22 cellular contexts compared by ENCODE assay signal in genomic region chr4:69735119-69735518, GRCh38. TPM values are rescaled to one million over a fixed set of nuclear protein-coding genes. Genes with fewer than 3 reads are reported as not detected.
DNase-seq lines count a peak whose midpoint lies in the region; ATAC-seq and TF ChIP-seq lines count a peak whose summit lies in the region.
"Had no signal": no experiment of that assay in that cellular context is flagged by ENCODE, and none has a peak within 500 bp of the region (broad histone marks: within the 10 kb centered on the region; RNA-seq: fewer than 3 reads in every experiment).

No MANE protein-coding gene starts in this region.

- H3K27ac ChIP-seq in SK-N-SH (ENCODE audit: low read depth in 2 of 2, low read length in 1 of 2) (peak overlapping the region in 1 of 2 experiments; percentile 31; a peak in 2 of 4 replicates), trophoblast cell (ENCODE audit: low read depth, low read length) (no peak overlapping the region), esophagus muscularis mucosa (replicated peaks in 1 of 4) (no peak overlapping the region)
- H3K27ac ChIP-seq: 22Rv1, BLaER1, C4-2B had no signal

- no peaks in the 10 kb centered on the region for H3K9me3 ChIP-seq in SK-N-SH
- H3K9me3 ChIP-seq in trophoblast cell (ENCODE audit: insufficient read depth, low read depth, low read length): no peaks in the 10 kb centered on the region
- H3K9me3 ChIP-seq in esophagus muscularis mucosa: no peaks in the 10 kb centered on the region

- no peaks in the 10 kb centered on the region for H3K27me3 ChIP-seq in SK-N-SH (ENCODE audit: insufficient read depth)
- H3K27me3 ChIP-seq in trophoblast cell (ENCODE audit: insufficient read depth, low read length): no peaks in the 10 kb centered on the region
- H3K27me3 ChIP-seq in esophagus muscularis mucosa: no peaks in the 10 kb centered on the region
- H3K27me3 ChIP-seq: BLaER1 had no signal

- H3K4me1 ChIP-seq in SK-N-SH (ENCODE audit: control insufficient read depth in 1 of 2, insufficient read depth in 2 of 2, low read depth in 1 of 2, low read length in 1 of 2): peaks cover 0 to 4% of the 10 kb centered on the region in 2 experiments; a peak in 1 of 4 replicates
- no peaks in the 10 kb centered on the region for H3K4me1 ChIP-seq in trophoblast cell (ENCODE audit: control insufficient read depth in 1 of 2, insufficient read depth in 2 of 2, low read length in 2 of 2)
- no peaks in the 10 kb centered on the region for H3K4me1 ChIP-seq in esophagus muscularis mucosa
- H3K4me1 ChIP-seq: BLaER1, Caco-2 had no signal

- no peak overlapping the region for H2BK12ac ChIP-seq in trophoblast cell (ENCODE audit: low read length)

- no peak for TF ChIP-seq CTCF in SK-N-SH (IDR thresholded peaks at IDR 0.05)
- no peak for TF ChIP-seq CTCF in epithelial cell of esophagus (IDR thresholded peaks at IDR 0.05; ENCODE audit: insufficient read depth, low read depth, low read length, missing control alignments)
- TF ChIP-seq CTCF in esophagus muscularis mucosa (IDR thresholded peaks at IDR 0.05): no peak

- H3F3A ChIP-seq in SK-N-SH (replicated peaks; ENCODE audit: insufficient read depth): peaks cover 6% of the 10 kb centered on the region

- H3K4me3 ChIP-seq in SK-N-SH (ENCODE audit: low read depth in 2 of 2, low read length in 1 of 2) (no peak overlapping the region), epithelial cell of esophagus (ENCODE audit: low read length) (no peak overlapping the region), trophoblast cell (ENCODE audit: low read depth, low read length) (no peak overlapping the region), esophagus muscularis mucosa (no peak overlapping the region)
- H3K4me3 ChIP-seq: BLaER1, GM12878 had no signal

- no peak overlapping the region for H2AK5ac ChIP-seq in trophoblast cell (ENCODE audit: low read length)

- no peak for TF ChIP-seq POLR2A in esophagus muscularis mucosa (IDR thresholded peaks at IDR 0.05; ENCODE audit: low read depth)

- H2AFZ ChIP-seq in SK-N-SH (ENCODE audit: low read depth) (peak overlapping the region; percentile 48; the same call in 1 of the 2 replicates), trophoblast cell (ENCODE audit: insufficient read depth, low read length, poor library complexity) (no peak overlapping the region)

- H2BK120ac ChIP-seq in trophoblast cell (ENCODE audit: insufficient read depth, low read length, poor library complexity): no peak overlapping the region

- H3K79me2 ChIP-seq in SK-N-SH (ENCODE audit: insufficient read depth) (no peaks in the 10 kb centered on the region), trophoblast cell (ENCODE audit: control insufficient read depth, insufficient read depth, low read length, poor library complexity) (no peaks in the 10 kb centered on the region)

- no peak for TF ChIP-seq RAD21 in SK-N-SH (IDR thresholded peaks at IDR 0.05; ENCODE audit: low read length)

- H3K36me3 ChIP-seq in SK-N-SH (replicated peaks in 1 of 2; ENCODE audit: control insufficient read depth in 1 of 2, insufficient read depth in 2 of 2, low read length in 1 of 2) (peaks cover 0 to 2% of the 10 kb centered on the region in 2 experiments), trophoblast cell (ENCODE audit: control insufficient read depth in 1 of 2, insufficient read depth in 2 of 2, low read length in 2 of 2) (no peaks in the 10 kb centered on the region), esophagus muscularis mucosa (no peaks in the 10 kb centered on the region)
- H3K36me3 ChIP-seq: BLaER1 had no signal

- H2BK5ac ChIP-seq in trophoblast cell (ENCODE audit: low read depth, low read length, poor library complexity): no peak overlapping the region

- no peak overlapping the region for H3K14ac ChIP-seq in trophoblast cell (ENCODE audit: low read length)

- no peak overlapping the region for H3K23ac ChIP-seq in trophoblast cell (ENCODE audit: low read length)

- intact Hi-C loops in left colon (cut with DNase I, micrococcal nuclease): no loop called here
- intact Hi-C loops in esophagus muscularis mucosa (cut with DNase I): no loop called here

- WGBS in SK-N-SH (ENCODE audit: low lambda C conversion rate): 28% methylated on average over 4 of the region's 4 CpGs
- WGBS in trophoblast cell (ENCODE audit: extremely low coverage, insufficient coverage, insufficient read length): no CpG with 5 or more reads among the region's 4 CpGs
- WGBS in esophagus muscularis mucosa: 94% methylated on average over 4 of the region's 4 CpGs

- H3K4me2 ChIP-seq in SK-N-SH (no peak overlapping the region), trophoblast cell (ENCODE audit: low read length) (no peak overlapping the region)
- H3K4me2 ChIP-seq: BLaER1 had no signal

- no peak for ATAC-seq in SK-N-SH treated with all-trans-retinoic acid at 6 μM for 48 hours
- ATAC-seq in left colon: peak; percentile 20
- ATAC-seq in GM19023 (IDR thresholded peaks at IDR 0.05; ENCODE audit: unreplicated experiment): no peak
- ATAC-seq: CD8-positive, alpha-beta T cell; GM12878 had no signal

- H4K8ac ChIP-seq in trophoblast cell (ENCODE audit: low read depth, low read length): no peak overlapping the region

- CTCF ChIA-PET in SK-N-SH (lab: Yijun Ruan, JAX): no interaction called here

- H4K91ac ChIP-seq in trophoblast cell (ENCODE audit: low read depth, low read length): no peak overlapping the region

- no peaks in the 10 kb centered on the region for H4K20me1 ChIP-seq in SK-N-SH (ENCODE audit: insufficient read depth)
- H4K20me1 ChIP-seq: BLaER1 had no signal

- H3K9ac ChIP-seq in SK-N-SH (no peak overlapping the region), trophoblast cell (ENCODE audit: low read length) (no peak overlapping the region)
- H3K9ac ChIP-seq: BLaER1 had no signal

- no peak for TF ChIP-seq EP300 in SK-N-SH (IDR thresholded peaks at IDR 0.05; ENCODE audit: borderline replicate concordance in 1 of 2, low read depth in 1 of 2, low read length in 1 of 2)
- TF ChIP-seq EP300 in esophagus muscularis mucosa (IDR thresholded peaks at IDR 0.05): no peak

- DNase-seq in SK-N-SH (no peak), epithelial cell of esophagus (ENCODE audit: low read depth) (peak; percentile 52), left colon (no peak), trophoblast cell (peak; percentile 65 to 94), esophagus muscularis mucosa (ENCODE audit: extremely low spot score) (no peak), NCI-H1105 (lab: John Stamatoyannopoulos, UW) (no peak)
- DNase-seq: CD4-positive, CD25-positive, alpha-beta regulatory T cell; CD8-positive, alpha-beta T cell; DMS153; DND-41; GDM1; H7; HCEC 1CT had no signal

- H3K4ac ChIP-seq in trophoblast cell (ENCODE audit: low read depth, low read length): no peak overlapping the region

- H3K18ac ChIP-seq in trophoblast cell (ENCODE audit: low read length): no peak overlapping the region

- H3K79me1 ChIP-seq in trophoblast cell (ENCODE audit: low read length): no peaks in the 10 kb centered on the region

- POLR2A ChIA-PET in SK-N-SH (lab: Yijun Ruan, JAX): no interaction called here

- H4K12ac ChIP-seq in trophoblast cell (ENCODE audit: low read depth, low read length): no peak overlapping the region

- H3K9me2 ChIP-seq in SK-N-SH: no peaks in the 10 kb centered on the region

TF ChIP-seq in SK-N-SH, 30 proteins besides CTCF, POLR2A, EP300 and RAD21:
- TF ChIP-seq GATA2 (CRISPR knock-in tag; IDR thresholded peaks at IDR 0.05) (no peak), TAF1 (IDR thresholded peaks at IDR 0.05; ENCODE audit: borderline replicate concordance, low read depth, low read length) (no peak), FOXJ3 (CRISPR knock-in tag; IDR thresholded peaks at IDR 0.05) (no peak), SMC3 (IDR thresholded peaks at IDR 0.05; ENCODE audit: low read depth, low read length) (no peak), IRF3 (IDR thresholded peaks at IDR 0.05; ENCODE audit: low read depth, low read length) (no peak)

TF ChIP-seq in SK-N-SH treated with all-trans-retinoic acid at 6 μM for 48 hours, 23 proteins besides CTCF, POLR2A, EP300 and RAD21 (continues in another document):
- TF ChIP-seq ZFP3 (CRISPR knock-in tag; IDR thresholded peaks at IDR 0.05) (no peak), RARB (CRISPR knock-in tag; IDR thresholded peaks at IDR 0.05) (no peak), ESRRG (CRISPR knock-in tag; IDR thresholded peaks at IDR 0.05) (no peak), TSHZ2 (CRISPR knock-in tag; IDR thresholded peaks at IDR 0.05) (no peak), PPARA (CRISPR knock-in tag; IDR thresholded peaks at IDR 0.05; ENCODE audit: borderline replicate concordance) (no peak), ZNF8 (CRISPR knock-in tag; IDR thresholded peaks at IDR 0.05) (no peak)

RNA-seq across cellular contexts. Expression of gene SULT1B1, which starts 25.3 kb away (rescaled TPM):
- 14.7 and 22.4 TPM in 2 replicates for polyA plus RNA-seq in SK-N-SH (2012; rRNA removed)
- polyA plus RNA-seq in SK-N-SH (2012; cell fraction: cytosol; rRNA removed): 20.7 and 28.2 TPM in 2 replicates
- 12.9 and 33.9 TPM in 2 replicates for polyA plus RNA-seq in SK-N-SH (2012; cell fraction: nucleus; rRNA removed)
- total RNA-seq in left colon: 100 to 1,000 TPM; 294 to 331 TPM
- polyA plus RNA-seq in trophoblast cell (2013): 0.01 and 0.03 TPM in 2 replicates
- under 1 TPM; 0.34 to 0.99 (median 0.47) TPM for total RNA-seq in esophagus muscularis mucosa
- total RNA-seq: H1, H7 had no signal
- polyA plus RNA-seq: AG04450, H1 had no signal

Comparison
In these comparisons a context has a peak if more than half of its experiments do, and no peak if none do; other contexts are left out.
1. DNase-seq: peak in epithelial cell of esophagus (single experiment) and trophoblast cell (2 of 2); none in SK-N-SH (single experiment), left colon (0 of 2), esophagus muscularis mucosa (single experiment) and NCI-H1105 (single experiment).
2. RNA of gene SULT1B1, which starts 25.3 kb away (total RNA-seq): 294 to 331 TPM in left colon; 0.34 to 0.99 TPM in esophagus muscularis mucosa; every median in the first group is over 100 times any median in the second.